ENCODE assay signal across 18 cellular contexts in the genomic region with DNA sequence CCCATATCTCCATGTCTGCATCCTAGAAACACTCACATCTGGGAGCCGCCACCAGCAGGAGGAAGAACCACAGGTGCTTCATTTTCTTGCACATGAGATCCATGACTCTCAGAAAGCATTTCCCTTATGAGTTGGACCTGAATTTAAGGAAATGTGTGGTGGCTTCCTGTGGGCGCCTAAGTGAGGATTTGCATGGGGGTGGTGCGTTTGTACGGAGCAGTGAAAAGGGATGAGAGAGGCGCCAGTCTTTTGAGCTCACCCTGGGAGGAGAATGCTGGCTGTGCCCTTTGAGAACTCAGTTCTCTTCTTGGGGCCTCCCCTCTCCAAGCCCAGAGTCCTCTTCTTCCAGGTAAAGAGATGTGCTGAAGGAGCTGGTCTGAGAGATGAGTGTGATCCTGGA.
"Had no signal": no experiment of that assay in that cellular context is flagged by ENCODE, and none has a peak within 500 bp of the region (broad histone marks: within the 10 kb centered on the region; RNA-seq: fewer than 3 reads in every experiment).

No MANE protein-coding gene starts in this region.

- H3K27me3 ChIP-seq: hepatocyte, upper lobe of left lung, vagina had no signal

- H3K27ac Mint-ChIP-seq: endodermal cell; nephron; progenitor cell of endocrine pancreas; stimulated activated naive CD8-positive, alpha-beta T cell treated with anti-CD3 and anti-CD28 coated beads, Interleukin-15, Interleukin-2, amounts not matched to agents 100 ng/mL and 50 ng/mL, for 24 hours had no signal

- ATAC-seq: right cardiac atrium had no signal

- H3K9me3 ChIP-seq: left ventricle myocardium inferior, lower lobe of right lung, pancreas, tibial artery, vagina had no signal

- H3K9me3 Mint-ChIP-seq: stimulated activated naive CD8-positive, alpha-beta T cell treated with anti-CD3 and anti-CD28 coated beads, Interleukin-15, Interleukin-2, amounts not matched to agents 100 ng/mL and 50 ng/mL, for 24 hours had no signal

- H3K4me2 ChIP-seq: hepatocyte had no signal

- H3K4me1 ChIP-seq: left ventricle myocardium inferior, lower lobe of right lung, pancreas, tibial artery, upper lobe of left lung, vagina had no signal

- H3K27ac ChIP-seq: hepatocyte, left ventricle myocardium inferior, lower lobe of right lung, pancreas, tibial artery, upper lobe of left lung, vagina had no signal

- H3K36me3 ChIP-seq: left ventricle myocardium inferior, lower lobe of right lung, pancreas, tibial artery, upper lobe of left lung, vagina had no signal

- H2AFZ ChIP-seq: hepatocyte had no signal

- DNase-seq: foreskin melanocyte, kidney, left cardiac atrium, left ventricle myocardium inferior, mesenchymal stem cell, midbrain, occipital lobe, tibial artery had no signal

- H3K27me3 Mint-ChIP-seq: progenitor cell of endocrine pancreas had no signal

- H3K4me3 ChIP-seq: hepatocyte, left ventricle myocardium inferior, lower lobe of right lung, pancreas, tibial artery, upper lobe of left lung, vagina had no signal

- H3K4me1 Mint-ChIP-seq: endodermal cell, nephron had no signal

- H3K4me3 Mint-ChIP-seq: endodermal cell; nephron; stimulated activated naive CD8-positive, alpha-beta T cell treated with anti-CD3 and anti-CD28 coated beads, Interleukin-15, Interleukin-2, amounts not matched to agents 100 ng/mL and 50 ng/mL, for 24 hours had no signal

- H3K79me2 ChIP-seq: hepatocyte had no signal
